Comparison of ENCODE assay signal across 8 cellular contexts in the genomic region with DNA sequence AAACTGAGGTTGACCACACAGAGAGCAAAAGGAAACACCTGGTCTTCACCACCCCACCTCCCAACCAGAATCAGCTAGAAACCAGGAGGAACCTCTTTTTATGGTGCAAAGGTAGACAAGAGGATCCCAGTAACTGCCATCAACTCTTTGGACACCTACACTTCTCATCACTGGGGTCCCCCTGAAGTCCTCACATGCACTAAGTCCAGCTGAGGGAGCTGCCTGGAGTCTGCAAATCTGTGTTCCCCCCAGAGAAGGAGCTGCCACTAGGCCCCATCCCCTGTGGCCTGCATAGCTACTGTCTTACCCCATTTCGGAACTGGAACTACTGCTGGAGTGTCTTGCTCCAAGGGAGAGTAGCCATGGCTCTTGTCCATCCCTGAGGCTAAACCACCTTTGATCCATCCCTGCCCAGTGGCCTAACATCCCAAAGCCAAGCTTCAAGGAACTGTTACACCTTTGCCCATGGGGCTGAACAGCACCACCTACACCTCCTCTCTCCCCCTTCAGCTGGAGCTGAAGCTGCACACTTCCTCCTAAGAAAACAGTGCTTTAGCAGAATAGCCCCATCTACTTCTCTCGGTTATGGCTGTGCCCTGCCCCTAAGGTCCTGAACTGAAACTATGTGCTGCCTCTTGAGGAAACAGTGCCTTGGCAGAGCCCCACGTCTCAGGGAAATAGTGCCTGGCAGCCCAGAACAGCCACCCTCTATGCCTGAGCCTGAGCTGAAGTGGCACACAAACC.
DNase-seq lines count a peak whose midpoint lies in the region; ATAC-seq and TF ChIP-seq lines count a peak whose summit lies in the region.

No MANE protein-coding gene starts in this region.

- peaks cover 70% of the 10 kb centered on the region for H3K4me1 Mint-ChIP-seq in activated B cell treated with CpG ODN at 0.5 μM for 24 hours
- H3K4me1 Mint-ChIP-seq in stimulated activated naive CD8-positive, alpha-beta T cell treated with anti-CD3 and anti-CD28 coated beads, Interleukin-15, amount 100 ng/mL, for 72 hours = peaks cover 57% of the 10 kb centered on the region

- TF ChIP-seq CTCF in activated B cell treated with CpG ODN at 0.5 μM for 24 hours (IDR thresholded peaks at IDR 0.05) = no peak

- H3K27me3 Mint-ChIP-seq in activated B cell treated with CpG ODN at 0.5 μM for 24 hours = no peaks in the 10 kb centered on the region
- H3K27me3 Mint-ChIP-seq in stimulated activated naive CD8-positive, alpha-beta T cell treated with anti-CD3 and anti-CD28 coated beads, Interleukin-15, amount 100 ng/mL, for 72 hours = no peaks in the 10 kb centered on the region

- H3K4me3 Mint-ChIP-seq in activated B cell treated with CpG ODN at 0.5 μM for 24 hours = peak overlapping the region; percentile 70
- H3K4me3 Mint-ChIP-seq in stimulated activated naive CD8-positive, alpha-beta T cell treated with anti-CD3 and anti-CD28 coated beads, Interleukin-15, amount 100 ng/mL, for 72 hours = peak overlapping the region; percentile 17 to 75

- intact Hi-C loops in activated B cell treated with CpG ODN at 0.5 μM for 24 hours (cut with micrococcal nuclease) = loop anchor here (1.0 to 10.0 kb wide), 6 partner anchors 43 to 575 kb away; a partner anchor contains a TSS

- DNase-seq in activated gamma-delta T cell treated with Interleukin-2 at 50 U/mL for 16 hours (peak; percentile 34), activated gamma-delta T cell (lab: John Stamatoyannopoulos, UW) (no peak), activated B cell treated with CpG ODN at 0.5 μM for 24 hours (peak; percentile 49), cortex of kidney (lab: John Stamatoyannopoulos, UW) (no peak), DMS79 treated with DMSO at 0.1 percent for 48 hours (lab: John Stamatoyannopoulos, UW) (no peak)
- peak; percentile 23 to 29 for DNase-seq in stimulated activated naive CD8-positive, alpha-beta T cell treated with anti-CD3 and anti-CD28 coated beads, Interleukin-15, amount 100 ng/mL, for 72 hours
- no peak for DNase-seq in stimulated activated CD4-positive, alpha-beta T cell treated with anti-CD3 and anti-CD28 coated beads, Interleukin-2, amount 100 ng/mL, for 24 hours

- H3K27ac Mint-ChIP-seq in activated B cell treated with CpG ODN at 0.5 μM for 24 hours = peak overlapping the region; percentile 95
- peak overlapping the region in 1 of 2 donors; percentile 6 for H3K27ac Mint-ChIP-seq in stimulated activated naive CD8-positive, alpha-beta T cell treated with anti-CD3 and anti-CD28 coated beads, Interleukin-15, amount 100 ng/mL, for 72 hours

- ATAC-seq in HG03025 (IDR thresholded peaks at IDR 0.05; ENCODE audit: low FRiP score, unreplicated experiment) (peak; percentile 77), activated B cell treated with CpG ODN at 0.5 μM for 24 hours (ENCODE audit: low read depth) (peak; percentile 85)
- peak; percentile 85 for ATAC-seq in stimulated activated naive CD8-positive, alpha-beta T cell treated with anti-CD3 and anti-CD28 coated beads, Interleukin-15, amount 100 ng/mL, for 72 hours

- CTCF ChIA-PET in activated B cell treated with CpG ODN at 0.5 μM for 24 hours (lab: Charles Lee) = interaction anchor here (0.8 to 3.1 kb wide), 18 partner anchors 10 to 612 kb away, joined by 3 to 20 read pairs (median 5); a partner anchor contains a TSS

- no peaks in the 10 kb centered on the region for H3K36me3 Mint-ChIP-seq in activated B cell treated with CpG ODN at 0.5 μM for 24 hours (ENCODE audit: low read depth)

- H3K9me3 Mint-ChIP-seq in activated B cell treated with CpG ODN at 0.5 μM for 24 hours = peaks cover 13% of the 10 kb centered on the region
- peaks cover 10 to 19% of the 10 kb centered on the region in 2 donors for H3K9me3 Mint-ChIP-seq in stimulated activated naive CD8-positive, alpha-beta T cell treated with anti-CD3 and anti-CD28 coated beads, Interleukin-15, amount 100 ng/mL, for 72 hours

- POLR2A ChIA-PET in activated B cell treated with CpG ODN at 0.5 μM for 24 hours (lab: Charles Lee) = interaction anchor here (0.6 to 3.0 kb wide), 22 partner anchors 12 to 805 kb away, joined by 3 to 98 read pairs (median 4); a partner anchor contains a TSS

Comparison
In these comparisons a context has a peak if more than half of its experiments do, and no peak if none do; other contexts are left out.
1. DNase-seq: peak in activated gamma-delta T cell treated with Interleukin-2 at 50 U/mL for 16 hours (single experiment), activated B cell treated with CpG ODN at 0.5 μM for 24 hours (single experiment) and stimulated activated naive CD8-positive, alpha-beta T cell treated with anti-CD3 and anti-CD28 coated beads, Interleukin-15, amount 100 ng/mL, for 72 hours (2 of 2); none in activated gamma-delta T cell (single experiment), cortex of kidney (single experiment), DMS79 treated with DMSO at 0.1 percent for 48 hours (single experiment) and stimulated activated CD4-positive, alpha-beta T cell treated with anti-CD3 and anti-CD28 coated beads, Interleukin-2, amount 100 ng/mL, for 24 hours (0 of 2).
2. Peak in every context shown above with its lines, with median percentiles within 50 percentile points of each other: ATAC-seq.